Comparison of ENCODE assay signal across 8 cellular contexts in genomic region chr1:150922519-150922975, GRCh38. TPM values are rescaled to one million over a fixed set of nuclear protein-coding genes. Genes with fewer than 3 reads are reported as not detected.
A peak's percentile ranks its signal among the peaks of the same experiment; 100 is the strongest.
DNase-seq lines count a peak whose midpoint lies in the region; ATAC-seq and TF ChIP-seq lines count a peak whose summit lies in the region.

No MANE protein-coding gene starts in this region.

- no peak overlapping the region for H3K4me3 ChIP-seq in ascending aorta
- no peak overlapping the region for H3K4me3 ChIP-seq in iPS-18a (ENCODE audit: low read length)
- H3K4me3 ChIP-seq in spleen, result no peak overlapping the region

- H3K36me3 ChIP-seq in ascending aorta, result no peaks in the 10 kb centered on the region
- peaks cover under 1% of the 10 kb centered on the region for H3K36me3 ChIP-seq in iPS-18a (ENCODE audit: control insufficient read depth, low read depth, low read length)
- H3K36me3 ChIP-seq in spleen, result peaks cover 0 to 2% (median under 1%) of the 10 kb centered on the region in 6 donors

- TF ChIP-seq POLR2A in spleen (IDR thresholded peaks at IDR 0.05), result no peak

- H3K4me1 ChIP-seq in ascending aorta (peaks cover 0 to 4% of the 10 kb centered on the region in 2 donors), iPS-18a (ENCODE audit: control insufficient read depth, low read depth, low read length) (peaks cover 16% of the 10 kb centered on the region), spleen (peaks cover 10 to 28% (median 20%) of the 10 kb centered on the region in 6 donors)

- intact Hi-C loops in ascending aorta (cut with DNase I), result no loop called here
- intact Hi-C loops in spleen (cut with DNase I; ENCODE audit: low total_unique reads), result loop anchor here (5.0 to 10.0 kb wide), 2 partner anchors 40 to 52 kb away; partner anchors contain the start of gene CERS2

- 34 to 40% (median 36%) methylated on average over 2 of the region's 2 CpGs for WGBS in spleen, 5 donors

- ATAC-seq in HG02852 (IDR thresholded peaks at IDR 0.05; ENCODE audit: unreplicated experiment), result peak; percentile 65
- ATAC-seq in HG03135 (IDR thresholded peaks at IDR 0.05; ENCODE audit: unreplicated experiment), result no peak

- DNase-seq in GM04504 (ENCODE audit: low read depth), result peak; percentile 78
- peak; percentile 66 to 85 for DNase-seq in NCI-H2081 (lab: John Stamatoyannopoulos, UW)
- peak; percentile 75 for DNase-seq in T1000 (lab: John Stamatoyannopoulos, UW)
- peak in 1 of 2 donors; percentile 83 for DNase-seq in ascending aorta (ENCODE audit: low spot score in 2 of 2)
- no peak for DNase-seq in spleen

- no peaks in the 10 kb centered on the region for H3K27me3 ChIP-seq in ascending aorta
- no peaks in the 10 kb centered on the region for H3K27me3 ChIP-seq in iPS-18a (ENCODE audit: control insufficient read depth, insufficient read depth, low read length)
- H3K27me3 ChIP-seq in spleen (replicated peaks in 1 of 7), result no peaks in the 10 kb centered on the region

- TF ChIP-seq CTCF in ascending aorta (IDR thresholded peaks at IDR 0.05), result peak; percentile 46 to 55 (median 49)
- peak; percentile 53 to 80 (median 70) for TF ChIP-seq CTCF in spleen (IDR thresholded peaks at IDR 0.05 in 8 of 11, conservative IDR thresholded peaks at IDR 0.05 in 3 of 11)

- H3K27ac ChIP-seq in ascending aorta, result no peak overlapping the region
- H3K27ac ChIP-seq in iPS-18a (ENCODE audit: low read length), result peak overlapping the region; percentile 12
- no peak overlapping the region for H3K27ac ChIP-seq in spleen

- H3K9ac ChIP-seq in iPS-18a (ENCODE audit: low read length), result no peak overlapping the region

- no peaks in the 10 kb centered on the region for H3K9me3 ChIP-seq in ascending aorta
- H3K9me3 ChIP-seq in iPS-18a (ENCODE audit: control insufficient read depth, low read depth, low read length), result no peaks in the 10 kb centered on the region
- H3K9me3 ChIP-seq in spleen, result no peaks in the 10 kb centered on the region

RNA-seq across cellular contexts. Expression of gene SETDB1, which starts 3.6 kb away (rescaled TPM):
- total RNA-seq in ascending aorta (21.3 TPM), spleen (10 to 100 TPM; 50.0 to 82.4 (median 62.7) TPM)
- 10 to 100 TPM; 16.9 to 28.0 (median 27.7) TPM for polyA plus RNA-seq in spleen

RNA-seq across cellular contexts. Expression of gene CTXND2, which starts 35.6 kb away (rescaled TPM):
- total RNA-seq in ascending aorta, result not detected
- total RNA-seq in spleen, result not detected
- not detected for polyA plus RNA-seq in spleen

RNA-seq across cellular contexts. Expression of gene ARNT, which starts 46.1 kb away (rescaled TPM):
- total RNA-seq in ascending aorta (13.0 TPM), spleen (10 to 100 TPM; 43.6 to 72.8 (median 53.7) TPM)
- 10 to 100 TPM in 2 of 3 donors, 1 to 10 TPM in 1; 8.3 to 13.7 (median 10.5) TPM for polyA plus RNA-seq in spleen

RNA-seq across cellular contexts. Expression of gene CERS2, which starts 52.1 kb away (rescaled TPM):
- total RNA-seq in ascending aorta (114 TPM), spleen (100 to 1,000 TPM in 3 of 7 donors, 10 to 100 TPM in 4; 71.8 to 128 (median 98.1) TPM)
- polyA plus RNA-seq in spleen, result 10 to 100 TPM; 63.4 to 69.9 (median 65.1) TPM

RNA-seq across cellular contexts. Expression of gene ANXA9, which starts 59.5 kb away (rescaled TPM):
- total RNA-seq in ascending aorta, result not detected
- total RNA-seq in spleen, result under 1 TPM in 5 of 7 donors, not detected in 2; 0.13 to 0.92 (median 0.51) TPM
- polyA plus RNA-seq in spleen, result under 1 TPM; 0.12 to 0.32 (median 0.22) TPM
